ENCODE assay signal across 24 cellular contexts in the genomic region with DNA sequence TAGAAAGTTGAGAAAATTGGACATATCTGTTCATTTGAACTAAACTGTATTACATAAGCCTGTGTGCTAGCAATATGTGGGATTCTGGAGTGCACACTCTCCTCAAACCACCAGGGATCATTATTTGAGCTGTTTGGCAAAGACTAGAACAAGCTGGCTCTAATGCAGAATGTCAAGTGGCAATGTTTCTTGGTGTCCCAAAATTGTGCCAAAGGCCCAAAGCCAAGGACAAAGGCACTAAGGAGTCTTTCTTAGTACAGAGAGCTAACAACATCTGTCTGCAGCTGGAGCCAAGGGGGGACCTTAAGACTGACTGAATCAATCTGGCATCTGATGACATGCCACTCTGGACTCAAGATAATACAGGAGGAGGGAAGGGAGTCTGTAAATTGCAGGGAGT.
A peak's percentile ranks its signal among the peaks of the same experiment; 100 is the strongest.
DNase-seq lines count a peak whose midpoint lies in the region; ATAC-seq, FAIRE-seq and TF ChIP-seq lines count a peak whose summit lies in the region.
"Had no signal": no experiment of that assay in that cellular context is flagged by ENCODE, and none has a peak within 500 bp of the region (broad histone marks: within the 10 kb centered on the region; RNA-seq: fewer than 3 reads in every experiment).

No MANE protein-coding gene starts in this region.

- no peak for TF ChIP-seq CTCF in MCF 10A (IDR thresholded peaks at IDR 0.05; ENCODE audit: unreplicated experiment)

- H3K27me3 ChIP-seq in BLaER1 treated with 17β-estradiol and CSF1 and Interleukin-3, amounts not matched to agents 10 nM and 100 nM: no peaks in the 10 kb centered on the region

- peaks cover 5 to 30% (median 14%) of the 10 kb centered on the region in 11 experiments for H3K9me3 ChIP-seq in BLaER1 treated with 17β-estradiol and CSF1 and Interleukin-3, amounts not matched to agents 10 nM and 100 nM (replicated peaks in 1 of 11)

- H3K9me3 Mint-ChIP-seq in MCF 10A (ENCODE audit: unreplicated experiment): no peaks in the 10 kb centered on the region
- H3K9me3 Mint-ChIP-seq: activated CD4-positive, alpha-beta memory T cell treated with anti-CD3 and anti-CD28 coated beads, Interleukin-2, amount 10 ng/mL, durations not matched to agents 7 days and 5 days; activated naive CD4-positive, alpha-beta T cell treated with anti-CD3 and anti-CD28 coated beads, Interleukin-2, amount 10 ng/mL, durations not matched to agents 7 days and 5 days had no signal

- H3K4me1 ChIP-seq in BLaER1 treated with 17β-estradiol and CSF1 and Interleukin-3, amounts not matched to agents 10 nM and 100 nM: peaks cover 10 to 68% (median 47%) of the 10 kb centered on the region in 10 experiments

- CTCF ChIA-PET in MCF 10A (lab: Yijun Ruan, JAX): interaction anchor here (0.8 to 1.5 kb wide), 3 partner anchors 12 to 332 kb away, joined by 3 to 5 read pairs (median 3); no protein-coding TSS in a partner anchor

- POLR2A ChIA-PET in MCF 10A (lab: Yijun Ruan, JAX): no interaction called here

- peaks cover 0 to 8% (median 4%) of the 10 kb centered on the region in 11 experiments; a peak in 12 of 22 replicates for H3K36me3 ChIP-seq in BLaER1 treated with 17β-estradiol and CSF1 and Interleukin-3, amounts not matched to agents 10 nM and 100 nM

- no peaks in the 10 kb centered on the region for H3K27me3 Mint-ChIP-seq in MCF 10A (ENCODE audit: insufficient read depth, unreplicated experiment)
- H3K27me3 Mint-ChIP-seq: activated B cell treated with CpG ODN at 0.5 μM for 24 hours; activated CD4-positive, alpha-beta memory T cell treated with anti-CD3 and anti-CD28 coated beads, Interleukin-2, amount 10 ng/mL, durations not matched to agents 7 days and 5 days; activated naive CD4-positive, alpha-beta T cell treated with anti-CD3 and anti-CD28 coated beads, Interleukin-2, amount 10 ng/mL, durations not matched to agents 7 days and 5 days had no signal

- FAIRE-seq in GM12891 (lab: Jason Lieb, UNC): no peak

- no peak overlapping the region for H3K27ac Mint-ChIP-seq in MCF 10A (ENCODE audit: low read depth, unreplicated experiment)
- H3K27ac Mint-ChIP-seq: activated B cell treated with CpG ODN at 0.5 μM for 24 hours; activated CD4-positive, alpha-beta memory T cell treated with anti-CD3 and anti-CD28 coated beads, Interleukin-2, amount 10 ng/mL, durations not matched to agents 7 days and 5 days; activated naive CD4-positive, alpha-beta T cell treated with anti-CD3 and anti-CD28 coated beads, Interleukin-2, amount 10 ng/mL, durations not matched to agents 7 days and 5 days; neural progenitor cell had no signal

- no peaks in the 10 kb centered on the region for H3K36me3 Mint-ChIP-seq in MCF 10A (ENCODE audit: insufficient read depth, unreplicated experiment)
- H3K36me3 Mint-ChIP-seq: activated naive CD4-positive, alpha-beta T cell treated with anti-CD3 and anti-CD28 coated beads, Interleukin-2, amount 10 ng/mL, durations not matched to agents 7 days and 5 days; neural progenitor cell had no signal

- DNase-seq in NCI-H446 treated with DMSO at 0.1 percent for 48 hours (lab: John Stamatoyannopoulos, UW): peak; percentile 57
- DNase-seq in left ventricle myocardium superior: peak; percentile 66
- DNase-seq in sciatic nerve (ENCODE audit: low spot score): no peak
- DNase-seq in GM12891 (ENCODE audit: insufficient read length, low spot score): no peak
- no peak for DNase-seq in MCF 10A (ENCODE audit: unreplicated experiment)
- DNase-seq: activated B cell treated with CpG ODN at 0.5 μM for 24 hours; activated CD4-positive, alpha-beta memory T cell treated with anti-CD3 and anti-CD28 coated beads, Interleukin-2, amount 10 ng/mL, durations not matched to agents 7 days and 5 days; activated naive CD4-positive, alpha-beta T cell treated with anti-CD3 and anti-CD28 coated beads, Interleukin-2, amount 10 ng/mL, durations not matched to agents 7 days and 5 days; central memory CD4-positive, alpha-beta T cell; foreskin melanocyte; GF-D8; GM23248; kidney glomerular epithelial cell; NCI-H1930; NCI-H510A treated with DMSO at 0.1 percent for 48 hours; NK-92 treated with Interleukin-12 subunit alpha and Interleukin-12 subunit beta, amount 100 ng/mL, for 24 hours; stimulated activated CD4-positive, alpha-beta T cell treated with anti-CD3 and anti-CD28 coated beads, Interleukin-4, amount 100 ng/mL, for 4 hours; T-helper 9 cell had no signal

- no peaks in the 10 kb centered on the region for H3K4me1 Mint-ChIP-seq in MCF 10A (ENCODE audit: insufficient read depth, unreplicated experiment)
- H3K4me1 Mint-ChIP-seq: activated CD4-positive, alpha-beta memory T cell treated with anti-CD3 and anti-CD28 coated beads, Interleukin-2, amount 10 ng/mL, durations not matched to agents 7 days and 5 days; activated naive CD4-positive, alpha-beta T cell treated with anti-CD3 and anti-CD28 coated beads, Interleukin-2, amount 10 ng/mL, durations not matched to agents 7 days and 5 days had no signal

- ATAC-seq in left ventricle myocardium superior: peak; percentile 94
- peak; percentile 72 for ATAC-seq in sciatic nerve
- no peak for ATAC-seq in esophagus mucosa
- no peak for ATAC-seq in GM18868 (IDR thresholded peaks at IDR 0.05; ENCODE audit: unreplicated experiment)
- ATAC-seq: SK-N-SH treated with all-trans-retinoic acid at 6 μM for 48 hours had no signal

- no peak for TF ChIP-seq POLR2A in GM12891 (IDR thresholded peaks at IDR 0.05; ENCODE audit: low read depth, low read length)

- no peak overlapping the region for H3K4me3 ChIP-seq in BLaER1 treated with 17β-estradiol and CSF1 and Interleukin-3, amounts not matched to agents 10 nM and 100 nM
- H3K4me3 ChIP-seq: GM23248, neural progenitor cell had no signal

- no peak overlapping the region for H3K9ac ChIP-seq in BLaER1 treated with 17β-estradiol and CSF1 and Interleukin-3, amounts not matched to agents 10 nM and 100 nM
- H3K9ac ChIP-seq: GM23248, neural progenitor cell had no signal

- no peak overlapping the region for H3K4me3 Mint-ChIP-seq in MCF 10A (ENCODE audit: unreplicated experiment)
- H3K4me3 Mint-ChIP-seq: activated B cell treated with CpG ODN at 0.5 μM for 24 hours; activated CD4-positive, alpha-beta memory T cell treated with anti-CD3 and anti-CD28 coated beads, Interleukin-2, amount 10 ng/mL, durations not matched to agents 7 days and 5 days; activated naive CD4-positive, alpha-beta T cell treated with anti-CD3 and anti-CD28 coated beads, Interleukin-2, amount 10 ng/mL, durations not matched to agents 7 days and 5 days; neural progenitor cell had no signal

- no TSS peak for BruUV-seq in MCF 10A (replicated peaks; lab: Mats Ljungman, UMichigan)

- H3K4me2 ChIP-seq in BLaER1 treated with 17β-estradiol and CSF1 and Interleukin-3, amounts not matched to agents 10 nM and 100 nM: peak overlapping the region in 8 of 11 experiments; percentile 13 to 48 (median 36); a peak in 8 of 22 replicates
- H3K4me2 ChIP-seq: neural progenitor cell had no signal

- intact Hi-C loops in left ventricle myocardium superior (cut with micrococcal nuclease): no loop called here
- intact Hi-C loops in sciatic nerve (cut with DNase I): no loop called here
- intact Hi-C loops in MCF 10A (cut with micrococcal nuclease): no loop called here

- peak overlapping the region in 4 of 11 experiments; percentile 28 to 92 (median 90); a peak in 8 of 22 replicates for H3K27ac ChIP-seq in BLaER1 treated with 17β-estradiol and CSF1 and Interleukin-3, amounts not matched to agents 10 nM and 100 nM
- H3K27ac ChIP-seq: GM23248, HL-60, neural progenitor cell had no signal

- no peaks in the 10 kb centered on the region for H4K20me1 ChIP-seq in BLaER1 treated with 17β-estradiol and CSF1 and Interleukin-3, amounts not matched to agents 10 nM and 100 nM

TF ChIP-seq in GM12891, 5 proteins besides CTCF, POLR2A, EP300 and RAD21:
- TF ChIP-seq SPI1 (IDR thresholded peaks at IDR 0.05; ENCODE audit: low read depth, low read length) (no peak), TAF1 (IDR thresholded peaks at IDR 0.05; ENCODE audit: low read depth, low read length) (no peak), POLR2AphosphoS5 (IDR thresholded peaks at IDR 0.05; ENCODE audit: low read depth, low read length) (no peak), POU2F2 (IDR thresholded peaks at IDR 0.05; ENCODE audit: low read depth, low read length) (no peak), PAX5 (IDR thresholded peaks at IDR 0.05; ENCODE audit: insufficient read depth, low read length, severe bottlenecking) (no peak)

Comparison
In these comparisons a context has a peak if more than half of its experiments do, and no peak if none do; other contexts are left out.
1. DNase-seq: peak in NCI-H446 treated with DMSO at 0.1 percent for 48 hours (single experiment) and left ventricle myocardium superior (single experiment); none in sciatic nerve (single experiment), GM12891 (single experiment) and MCF 10A (single experiment).
2. ATAC-seq: peak in left ventricle myocardium superior (single experiment) and sciatic nerve (single experiment); none in esophagus mucosa (single experiment) and GM18868 (single experiment).